Comparison of ENCODE assay signal across 1 cellular context in genomic region chr19:10695401-10696398, GRCh38.
TF ChIP-seq lines count a peak whose summit lies in the region.

No MANE protein-coding gene starts in this region.

TF ChIP-seq in WTC11, 78 proteins besides CTCF, POLR2A, EP300 and RAD21 (continued from another document and continues in another):
- TF ChIP-seq ATF6 (CRISPR knock-in tag; IDR thresholded peaks at IDR 0.05) (no peak), ZNF423 (CRISPR knock-in tag; IDR thresholded peaks at IDR 0.05) (no peak), CBFB (CRISPR knock-in tag; IDR thresholded peaks at IDR 0.05; ENCODE audit: low read depth) (0 out of 2 replicates have a peak, but pooled peaks have one; percentile 73), USF2 (CRISPR knock-in tag; IDR thresholded peaks at IDR 0.05) (no peak), IRF2 (CRISPR knock-in tag; IDR thresholded peaks at IDR 0.05; ENCODE audit: borderline replicate concordance, low read depth) (no peak), ZNF671 (CRISPR knock-in tag; IDR thresholded peaks at IDR 0.05) (peak; percentile 61; the same call in 1 of the 2 replicates), NFYB (CRISPR knock-in tag; conservative IDR thresholded peaks at IDR 0.05; ENCODE audit: low read depth) (peak; percentile 60; the same call in 1 of the 2 replicates), ELF4 (CRISPR knock-in tag; IDR thresholded peaks at IDR 0.05; ENCODE audit: low read depth) (0 out of 2 replicates have a peak, but pooled peaks have one; percentile 34), MAX (CRISPR knock-in tag; IDR thresholded peaks at IDR 0.05) (peak; percentile 75; the same call in 1 of the 2 replicates), E2F4 (CRISPR knock-in tag; IDR thresholded peaks at IDR 0.05; ENCODE audit: borderline replicate concordance, low read depth) (no peak; the same call in 1 of the 2 replicates), ZSCAN18 (CRISPR knock-in tag; IDR thresholded peaks at IDR 0.05) (no peak), CREB1 (CRISPR knock-in tag; IDR thresholded peaks at IDR 0.05) (no peak), USF1 (CRISPR knock-in tag; IDR thresholded peaks at IDR 0.05) (peak; percentile 58; the same call in 1 of the 2 replicates), RORB (CRISPR knock-in tag; IDR thresholded peaks at IDR 0.05) (no peak), MYBL2 (CRISPR knock-in tag; IDR thresholded peaks at IDR 0.05) (peak; percentile 69; the same call in 1 of the 2 replicates), ATF3 (CRISPR knock-in tag; conservative IDR thresholded peaks at IDR 0.05) (no peak), HMGA2 (CRISPR knock-in tag; IDR thresholded peaks at IDR 0.05) (no peak), ATF2 (CRISPR knock-in tag; IDR thresholded peaks at IDR 0.05; ENCODE audit: borderline replicate concordance, low read depth) (no peak), RELA (CRISPR knock-in tag; IDR thresholded peaks at IDR 0.05; ENCODE audit: borderline replicate concordance) (0 out of 2 replicates have a peak, but pooled peaks have one; percentile 45), ZNF396 (CRISPR knock-in tag; IDR thresholded peaks at IDR 0.05; ENCODE audit: borderline replicate concordance) (no peak), ZNF138 (CRISPR knock-in tag; conservative IDR thresholded peaks at IDR 0.05) (no peak), SP1 (CRISPR knock-in tag; conservative IDR thresholded peaks at IDR 0.05) (peak; percentile 75), FOXP4 (CRISPR knock-in tag; IDR thresholded peaks at IDR 0.05) (peak; percentile 98), EMX1 (CRISPR knock-in tag; IDR thresholded peaks at IDR 0.05) (no peak), ZMAT4 (CRISPR knock-in tag; IDR thresholded peaks at IDR 0.05) (no peak), E2F1 (CRISPR knock-in tag; IDR thresholded peaks at IDR 0.05) (peak; percentile 38; the same call in 1 of the 2 replicates), ZNF425 (CRISPR knock-in tag; conservative IDR thresholded peaks at IDR 0.05) (no peak), PRRX2 (CRISPR knock-in tag; IDR thresholded peaks at IDR 0.05) (peak; percentile 7; the same call in 1 of the 2 replicates), PRDM15 (CRISPR knock-in tag; IDR thresholded peaks at IDR 0.05) (no peak), GABPB1 (CRISPR knock-in tag; IDR thresholded peaks at IDR 0.05) (0 out of 2 replicates have a peak, but pooled peaks have one; percentile 47)
